ENCODE assay signal across 16 cellular contexts in the genomic region with DNA sequence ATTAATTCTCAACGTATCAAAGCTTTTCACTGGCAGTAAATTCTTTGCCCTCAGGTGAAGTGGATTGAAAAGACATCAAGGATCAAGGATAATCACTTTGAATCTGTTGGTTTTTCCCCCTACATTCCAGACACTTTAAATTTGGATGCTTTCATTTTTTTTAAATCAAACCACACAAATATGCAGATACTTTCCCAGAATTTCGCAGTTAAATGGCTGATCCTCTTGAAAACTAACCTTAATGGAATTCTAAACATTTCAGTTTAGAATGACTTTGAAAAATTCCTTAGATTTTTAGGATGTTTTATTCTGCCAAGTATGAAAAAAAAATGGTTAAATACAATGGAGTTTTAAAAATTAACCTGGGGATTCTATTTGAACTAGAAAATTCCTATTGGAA.
A peak's percentile ranks its signal among the peaks of the same experiment; 100 is the strongest.
DNase-seq lines count a peak whose midpoint lies in the region; ATAC-seq, FAIRE-seq and TF ChIP-seq lines count a peak whose summit lies in the region.
"Had no signal": no experiment of that assay in that cellular context is flagged by ENCODE, and none has a peak within 500 bp of the region (broad histone marks: within the 10 kb centered on the region; RNA-seq: fewer than 3 reads in every experiment).

No MANE protein-coding gene starts in this region.

- H3K4me2 ChIP-seq in keratinocyte (ENCODE audit: control insufficient read depth, extremely low read depth, insufficient read depth, low read depth, low read length), result peak overlapping the region; percentile 25

- peaks cover 58% of the 10 kb centered on the region for H3K4me1 ChIP-seq in ACC112 (ENCODE audit: control insufficient read depth, insufficient read depth, low read length, unreplicated experiment)
- peaks cover 19% of the 10 kb centered on the region for H3K4me1 ChIP-seq in keratinocyte (ENCODE audit: control insufficient read depth, extremely low read depth, insufficient read depth, low read length)
- no peaks in the 10 kb centered on the region for H3K4me1 ChIP-seq in uterus

- dilution Hi-C loops in keratinocyte (cut with MboI; ENCODE audit: extremely low pct_ligation_motif_present, low sequenced_read_pairs), result no loop called here

- ATAC-seq in GM19463 (IDR thresholded peaks at IDR 0.05; ENCODE audit: unreplicated experiment), result no peak
- ATAC-seq: heart right ventricle had no signal

- FAIRE-seq in keratinocyte (lab: Jason Lieb, UNC), result no peak
- FAIRE-seq: A204.1, G401.6 had no signal

- no peaks in the 10 kb centered on the region for H3K79me2 ChIP-seq in ACC112 (ENCODE audit: control insufficient read depth, insufficient read depth, low read length, unreplicated experiment)
- no peaks in the 10 kb centered on the region for H3K79me2 ChIP-seq in keratinocyte (ENCODE audit: control insufficient read depth, insufficient read depth, low read length)

- DNase-seq in HT1080 (ENCODE audit: low read depth) (peak; percentile 54), astrocyte of the hippocampus (ENCODE audit: low read depth, low spot score) (peak; percentile 61), keratinocyte (ENCODE audit: low read depth, low spot score) (peak; percentile 33), HPDE6-E6E7 (ENCODE audit: extremely low spot score) (no peak), uterus (no peak)
- no peak for DNase-seq in effector CD8-positive, alpha-beta T cell (lab: John Stamatoyannopoulos, UW)
- DNase-seq: activated naive CD4-positive, alpha-beta T cell treated with anti-CD3 and anti-CD28 coated beads for 36 hours; heart right ventricle; naive B cell; NCI-H1694 treated with DMSO at 0.1 percent for 48 hours; NCI-H526 had no signal

- no peak for TF ChIP-seq POLR2A in uterus (IDR thresholded peaks at IDR 0.05)

- no peak overlapping the region for H3K9ac ChIP-seq in keratinocyte (ENCODE audit: control insufficient read depth, extremely low read depth, insufficient read depth, low read length)

- intact Hi-C loops in uterus (cut with DNase I; ENCODE audit: low total_unique reads), result no loop called here

- no peak for TF ChIP-seq CTCF in keratinocyte (optimal IDR thresholded peaks at IDR 0.05 in 1 of 3, IDR thresholded peaks at IDR 0.05 in 1 of 3, conservative IDR thresholded peaks at IDR 0.05 in 1 of 3; ENCODE audit: extremely low read depth in 1 of 3, insufficient read depth in 2 of 3, low read length in 3 of 3)
- TF ChIP-seq CTCF in uterus (IDR thresholded peaks at IDR 0.05), result no peak

- H3K4me3 ChIP-seq in ACC112 (ENCODE audit: low read depth, low read length) (peak overlapping the region; percentile 23; the same call in 1 of the 2 replicates), keratinocyte (ENCODE audit: control insufficient read depth in 2 of 3, extremely low read depth in 1 of 3, insufficient read depth in 2 of 3, low read depth in 1 of 3, low read length in 3 of 3) (no peak overlapping the region), uterus (no peak overlapping the region)
- H3K4me3 ChIP-seq: heart right ventricle, suprapubic skin had no signal

- H3K27ac ChIP-seq in ACC112 (ENCODE audit: low read depth, low read length), result peak overlapping the region; percentile 59
- H3K27ac ChIP-seq in keratinocyte (ENCODE audit: control insufficient read depth, insufficient read depth, low read length), result no peak overlapping the region
- no peak overlapping the region for H3K27ac ChIP-seq in uterus
- H3K27ac ChIP-seq: heart right ventricle, suprapubic skin had no signal

- no peaks in the 10 kb centered on the region for H3K9me1 ChIP-seq in keratinocyte (ENCODE audit: control insufficient read depth, extremely low read depth, insufficient read depth, low read length)

- no peaks in the 10 kb centered on the region for H3K36me3 ChIP-seq in ACC112 (ENCODE audit: insufficient read depth, low read length)
- H3K36me3 ChIP-seq in keratinocyte (ENCODE audit: control insufficient read depth in 2 of 2, extremely low read depth in 1 of 2, insufficient read depth in 2 of 2, low read length in 2 of 2), result no peaks in the 10 kb centered on the region
- H3K36me3 ChIP-seq in uterus, result no peaks in the 10 kb centered on the region
- H3K36me3 ChIP-seq: heart right ventricle, suprapubic skin had no signal

- H3K27me3 ChIP-seq in ACC112 (ENCODE audit: insufficient read depth, low read length), result no peaks in the 10 kb centered on the region
- H3K27me3 ChIP-seq in keratinocyte (ENCODE audit: control insufficient read depth, extremely low read depth, insufficient read depth, low read length), result no peaks in the 10 kb centered on the region
- no peaks in the 10 kb centered on the region for H3K27me3 ChIP-seq in uterus
- H3K27me3 ChIP-seq: heart right ventricle, suprapubic skin had no signal

- H3K9me3 ChIP-seq in keratinocyte (ENCODE audit: control insufficient read depth, low read depth, low read length), result no peaks in the 10 kb centered on the region
- no peaks in the 10 kb centered on the region for H3K9me3 ChIP-seq in uterus
- H3K9me3 ChIP-seq: heart right ventricle, suprapubic skin had no signal

- H4K20me1 ChIP-seq in keratinocyte (ENCODE audit: control insufficient read depth, extremely low read depth, insufficient read depth, low read length), result no peaks in the 10 kb centered on the region

- H2AFZ ChIP-seq in ACC112 (ENCODE audit: low read length, unreplicated experiment) (no peak overlapping the region), keratinocyte (ENCODE audit: control insufficient read depth, low read length) (no peak overlapping the region)

Comparison
In these comparisons a context has a peak if more than half of its experiments do, and no peak if none do; other contexts are left out.
1. DNase-seq: peak in HT1080 (single experiment), astrocyte of the hippocampus (single experiment) and keratinocyte (single experiment); none in effector CD8-positive, alpha-beta T cell (single experiment), HPDE6-E6E7 (single experiment) and uterus (0 of 2).